In genomic region chrX:71702853-71703252, GRCh38 we compare ENCODE assay signal across 11 cellular contexts. TPM values are rescaled to one million over a fixed set of nuclear protein-coding genes. Genes with fewer than 3 reads are reported as not detected.
DNase-seq lines count a peak whose midpoint lies in the region; ATAC-seq, FAIRE-seq and TF ChIP-seq lines count a peak whose summit lies in the region.
"Not testable (repeated sequence)": the region's sequence is repeated elsewhere in the genome, so short reads cannot be mapped to it uniquely, and the experiment has no call there.
"Had no signal": no experiment of that assay in that cellular context is flagged by ENCODE, and none has a peak within 500 bp of the region (broad histone marks: within the 10 kb centered on the region; RNA-seq: fewer than 3 reads in every experiment).

No MANE protein-coding gene starts in this region.

- WGBS in HepG2 (ENCODE audit: low lambda C conversion rate): no CpG with 5 or more reads among the region's 12 CpGs

- CTCF ChIA-PET in CD8-positive, alpha-beta T cell (lab: Charles Lee); activated CD8-positive, alpha-beta T cell treated with anti-CD3 and anti-CD28 coated beads for 36 hours (lab: Charles Lee); HepG2 (lab: Yijun Ruan, JAX; ENCODE audit: low intra/inter-chr PET ratio, low total read pairs): not testable (repeated sequence)

- H3K4me2 ChIP-seq in HepG2 (ENCODE audit: low read depth, low read length): not testable (repeated sequence)

- peak; percentile 41 for ATAC-seq in CD8-positive, alpha-beta T cell
- ATAC-seq in GM18907 (IDR thresholded peaks at IDR 0.05; ENCODE audit: unreplicated experiment): peak; percentile 71
- peak; percentile 58 for ATAC-seq in GM21447 (IDR thresholded peaks at IDR 0.05; ENCODE audit: unreplicated experiment)
- peak; percentile 66 for ATAC-seq in HG02678 (IDR thresholded peaks at IDR 0.05; ENCODE audit: unreplicated experiment)
- ATAC-seq in HG03520 (IDR thresholded peaks at IDR 0.05; ENCODE audit: unreplicated experiment): peak; percentile 48
- ATAC-seq in activated CD8-positive, alpha-beta T cell treated with anti-CD3 and anti-CD28 coated beads for 36 hours: peak; percentile 72
- peak; percentile 53; the same call in 2 of the 3 replicates for ATAC-seq in HepG2

- not testable (repeated sequence) for H3K27me3 ChIP-seq in CD8-positive, alpha-beta T cell (ENCODE audit: insufficient read depth, low read length); HepG2 (ENCODE audit: control insufficient read depth in 1 of 2, insufficient read depth in 2 of 2, low read length in 2 of 2)

- TF ChIP-seq POLR2A in HepG2 (IDR thresholded peaks at IDR 0.05; ENCODE audit: insufficient read depth in 1 of 2, low read depth in 2 of 2, low read length in 2 of 2): not testable (repeated sequence)

- TF ChIP-seq CTCF in CD8-positive, alpha-beta T cell (IDR thresholded peaks at IDR 0.05); activated CD8-positive, alpha-beta T cell treated with anti-CD3 and anti-CD28 coated beads for 36 hours (IDR thresholded peaks at IDR 0.05); HepG2 (CRISPR knock-in tag; IDR thresholded peaks at IDR 0.05): not testable (repeated sequence)

- DNase-seq in CD8-positive, alpha-beta T cell; activated CD8-positive, alpha-beta T cell treated with anti-CD3 and anti-CD28 coated beads for 36 hours; HepG2 (ENCODE audit: low spot score): not testable (repeated sequence)

- H3K27me3 Mint-ChIP-seq in CD8-positive, alpha-beta T cell (ENCODE audit: low read depth); activated CD8-positive, alpha-beta T cell treated with anti-CD3 and anti-CD28 coated beads for 36 hours: not testable (repeated sequence)

- not testable (repeated sequence) for H4K20me1 ChIP-seq in HepG2 (ENCODE audit: insufficient read depth, low read length)

- not testable (repeated sequence) for H3K9me3 ChIP-seq in CD8-positive, alpha-beta T cell (ENCODE audit: low read length); HepG2 (ENCODE audit: low read length)

- BruUV-seq in HepG2 (replicated peaks; lab: Mats Ljungman, UMichigan): not testable (repeated sequence)

- H3K27ac ChIP-seq in CD8-positive, alpha-beta T cell (ENCODE audit: low read depth, low read length); HepG2 (ENCODE audit: extremely low read length, insufficient read depth, low read length): not testable (repeated sequence)

- TF ChIP-seq EP300 in HepG2 (IDR thresholded peaks at IDR 0.05; ENCODE audit: low read depth in 2 of 2, low read length in 2 of 2); HepG2 (CRISPR knock-in tag; IDR thresholded peaks at IDR 0.05; ENCODE audit: borderline replicate concordance): not testable (repeated sequence)

- H3K4me3 ChIP-seq in CD8-positive, alpha-beta T cell (ENCODE audit: low read depth, low read length); HepG2 (replicated peaks in 1 of 3; ENCODE audit: insufficient read depth in 1 of 3, low read depth in 2 of 3, low read length in 3 of 3): not testable (repeated sequence)

- H3K27ac Mint-ChIP-seq in CD8-positive, alpha-beta T cell; activated CD8-positive, alpha-beta T cell treated with anti-CD3 and anti-CD28 coated beads for 36 hours: not testable (repeated sequence)

- FAIRE-seq in HepG2 (lab: Jason Lieb, UNC): not testable (repeated sequence)

- H3K9me3 Mint-ChIP-seq in CD8-positive, alpha-beta T cell; activated CD8-positive, alpha-beta T cell treated with anti-CD3 and anti-CD28 coated beads for 36 hours: not testable (repeated sequence)

- TF ChIP-seq RAD21 in HepG2 (CRISPR knock-in tag; IDR thresholded peaks at IDR 0.05): not testable (repeated sequence)

- H3K9ac ChIP-seq in HepG2 (ENCODE audit: insufficient read depth, low read depth, low read length): not testable (repeated sequence)

- H3K4me1 Mint-ChIP-seq in CD8-positive, alpha-beta T cell (ENCODE audit: low read depth); activated CD8-positive, alpha-beta T cell treated with anti-CD3 and anti-CD28 coated beads for 36 hours (ENCODE audit: low read depth): not testable (repeated sequence)

- not testable (repeated sequence) for H3K36me3 Mint-ChIP-seq in CD8-positive, alpha-beta T cell; activated CD8-positive, alpha-beta T cell treated with anti-CD3 and anti-CD28 coated beads for 36 hours (ENCODE audit: low read depth)

- intact Hi-C loops in CD8-positive, alpha-beta T cell (cut with DNase I, micrococcal nuclease); activated CD8-positive, alpha-beta T cell treated with anti-CD3 and anti-CD28 coated beads for 36 hours (cut with micrococcal nuclease); HepG2 (cut with micrococcal nuclease; ENCODE audit: unreplicated experiment): not testable (repeated sequence)

- in situ Hi-C loops in HepG2 (cut with HindIII; ENCODE audit: extremely low pct_ligation_motif_present, low pct_unique_long_range_greater_than_20kb): not testable (repeated sequence)

- not testable (repeated sequence) for H2AFZ ChIP-seq in HepG2 (ENCODE audit: low read length)

- not testable (repeated sequence) for H3K79me2 ChIP-seq in HepG2 (ENCODE audit: insufficient read depth, low read length)

- POLR2A ChIA-PET in CD8-positive, alpha-beta T cell (lab: Charles Lee); activated CD8-positive, alpha-beta T cell treated with anti-CD3 and anti-CD28 coated beads for 36 hours (lab: Charles Lee); HepG2 (lab: Yijun Ruan, JAX): not testable (repeated sequence)

- H3K36me3 ChIP-seq in CD8-positive, alpha-beta T cell (ENCODE audit: insufficient read depth, low read length); HepG2 (replicated peaks in 1 of 2; ENCODE audit: control insufficient read depth in 1 of 2, insufficient read depth in 2 of 2, low read length in 2 of 2): not testable (repeated sequence)

- H3K4me1 ChIP-seq in CD8-positive, alpha-beta T cell (ENCODE audit: insufficient read depth, low read length); HepG2 (ENCODE audit: insufficient read depth, low read length): not testable (repeated sequence)

- not testable (repeated sequence) for H3K4me3 Mint-ChIP-seq in CD8-positive, alpha-beta T cell; activated CD8-positive, alpha-beta T cell treated with anti-CD3 and anti-CD28 coated beads for 36 hours

RNA-seq across cellular contexts. Expression of gene CXorf49, which starts 15.2 kb away (rescaled TPM):
- total RNA-seq in CD8-positive, alpha-beta T cell: not detected
- total RNA-seq in activated CD8-positive, alpha-beta T cell treated with anti-CD3 and anti-CD28 coated beads for 36 hours: not detected
- not detected in 2 replicates for total RNA-seq in HepG2 (2016; rRNA removed; fragmentation: Illumina TruSeq; extraction: Trizol)
- total RNA-seq in HepG2 (2016; cell fraction: cytosol; rRNA removed; fragmentation: Illumina TruSeq; extraction: Trizol; ENCODE audit: low read depth): not detected in 2 replicates
- total RNA-seq in HepG2 (2016; cell fraction: insoluble cytoplasmic fraction; rRNA removed; fragmentation: Illumina TruSeq; extraction: Trizol): not detected in 2 replicates
- total RNA-seq in HepG2 (2016; cell fraction: membrane; rRNA removed; fragmentation: Illumina TruSeq; extraction: Trizol): not detected in 2 replicates
- total RNA-seq in HepG2 (2016; cell fraction: nucleus; rRNA removed; fragmentation: Illumina TruSeq; extraction: Trizol): not detected in 2 replicates
- not detected in 2 replicates for polyA plus RNA-seq in HepG2 (2011; rRNA removed)
- polyA plus RNA-seq in HepG2 (2011; cell fraction: cytosol; rRNA removed): not detected in 2 replicates
- not detected in 2 replicates for polyA plus RNA-seq in HepG2 (2011; cell fraction: nucleus; rRNA removed)
- polyA plus RNA-seq in HepG2 (2012): not detected in 2 replicates
- polyA plus RNA-seq in HepG2 (2016; cell fraction: cytosol; fragmentation: Illumina TruSeq; extraction: Trizol; ENCODE audit: low read depth): not detected in 2 replicates
- not detected in 2 replicates for polyA plus RNA-seq in HepG2 (2016; cell fraction: insoluble cytoplasmic fraction; fragmentation: Illumina TruSeq; extraction: Trizol; ENCODE audit: low read depth)
- not detected in 2 replicates for polyA plus RNA-seq in HepG2 (2016; cell fraction: membrane; fragmentation: Illumina TruSeq; extraction: Trizol; ENCODE audit: low read depth)
- not detected in 2 replicates for polyA plus RNA-seq in HepG2 (2016; cell fraction: nucleus; fragmentation: Illumina TruSeq; extraction: Trizol; ENCODE audit: insufficient read depth, low read depth)
- polyA minus RNA-seq in HepG2 (2011; rRNA and poly(A)+ RNA removed; ENCODE audit: low replicate concordance): not detected in 2 replicates
- polyA minus RNA-seq in HepG2 (2011; cell fraction: cytosol; rRNA and poly(A)+ RNA removed): not detected in 2 replicates
- not detected in 2 replicates for polyA minus RNA-seq in HepG2 (2011; cell fraction: nucleus; rRNA and poly(A)+ RNA removed)
- total RNA-seq: A673; Caco-2; NCI-H460; T-helper 2 cell treated with Interferon-gamma antibody and Interleukin-4, amounts not matched to agents 100 ng/mL and 5 ng/mL, for 36 hours had no signal
